Comparison of ENCODE assay signal across 8 cellular contexts in genomic region chr1:120588811-120589210, GRCh38.
DNase-seq lines count a peak whose midpoint lies in the region; ATAC-seq, FAIRE-seq and TF ChIP-seq lines count a peak whose summit lies in the region.
"Not testable (repeated sequence)": the region's sequence is repeated elsewhere in the genome, so short reads cannot be mapped to it uniquely, and the experiment has no call there.

No MANE protein-coding gene starts in this region.

- BruUV-seq in GM12878 (replicated peaks; lab: Mats Ljungman, UMichigan); HepG2 (replicated peaks; lab: Mats Ljungman, UMichigan): not testable (repeated sequence)

- POLR2A ChIA-PET in activated CD8-positive, alpha-beta T cell treated with anti-CD3 and anti-CD28 coated beads for 36 hours (lab: Charles Lee); GM12878 (lab: Charles Lee); HepG2 (lab: Yijun Ruan, JAX): not testable (repeated sequence)

- H3K27me3 ChIP-seq in GM12878 (replicated peaks in 1 of 2; ENCODE audit: control insufficient read depth in 2 of 2, insufficient read depth in 2 of 2, low read length in 1 of 2); HepG2 (ENCODE audit: control insufficient read depth in 1 of 2, insufficient read depth in 2 of 2, low read length in 2 of 2); right lobe of liver: not testable (repeated sequence)

- H3K9me3 Mint-ChIP-seq in activated CD8-positive, alpha-beta T cell treated with anti-CD3 and anti-CD28 coated beads for 36 hours; memory B cell; stimulated activated naive CD8-positive, alpha-beta T cell treated with anti-CD3 and anti-CD28 coated beads, Interleukin-15, amount 100 ng/mL, for 72 hours: not testable (repeated sequence)

- H3K9ac ChIP-seq in GM12878 (ENCODE audit: control insufficient read depth, insufficient read depth, low read length); HepG2 (ENCODE audit: insufficient read depth, low read depth, low read length): not testable (repeated sequence)

- not testable (repeated sequence) for TF ChIP-seq POLR2A in GM12878 (IDR thresholded peaks at IDR 0.05; ENCODE audit: low read depth, low read length); HepG2 (IDR thresholded peaks at IDR 0.05; ENCODE audit: insufficient read depth in 1 of 2, low read depth in 2 of 2, low read length in 2 of 2); right lobe of liver (IDR thresholded peaks at IDR 0.05)

- not testable (repeated sequence) for H3K4me2 ChIP-seq in GM12878 (ENCODE audit: control insufficient read depth, insufficient read depth); HepG2 (ENCODE audit: low read depth, low read length)

- not testable (repeated sequence) for H3K4me1 Mint-ChIP-seq in activated CD8-positive, alpha-beta T cell treated with anti-CD3 and anti-CD28 coated beads for 36 hours (ENCODE audit: low read depth); memory B cell; stimulated activated naive CD8-positive, alpha-beta T cell treated with anti-CD3 and anti-CD28 coated beads, Interleukin-15, amount 100 ng/mL, for 72 hours

- not testable (repeated sequence) for H2AFZ ChIP-seq in GM12878 (ENCODE audit: control insufficient read depth, low read depth, low read length); HepG2 (ENCODE audit: low read length)

- H3K36me3 ChIP-seq in GM12878 (ENCODE audit: control insufficient read depth in 2 of 2, insufficient read depth in 2 of 2, low read length in 1 of 2); HepG2 (replicated peaks in 1 of 2; ENCODE audit: control insufficient read depth in 1 of 2, insufficient read depth in 2 of 2, low read length in 2 of 2); right lobe of liver; mucosa of descending colon (ENCODE audit: low read depth): not testable (repeated sequence)

- FAIRE-seq in GM12878 (lab: Jason Lieb, UNC); HepG2 (lab: Jason Lieb, UNC): not testable (repeated sequence)

- not testable (repeated sequence) for H3K4me3 Mint-ChIP-seq in activated CD8-positive, alpha-beta T cell treated with anti-CD3 and anti-CD28 coated beads for 36 hours; memory B cell; stimulated activated naive CD8-positive, alpha-beta T cell treated with anti-CD3 and anti-CD28 coated beads, Interleukin-15, amount 100 ng/mL, for 72 hours

- peak; percentile 69 for ATAC-seq in activated CD8-positive, alpha-beta T cell treated with anti-CD3 and anti-CD28 coated beads for 36 hours
- peak; percentile 40 for ATAC-seq in GM12878
- peak; percentile 87 for ATAC-seq in left lobe of liver
- peak; percentile 28; the same call in 1 of the 3 replicates for ATAC-seq in HepG2
- peak; percentile 72 to 89 (median 84) for ATAC-seq in right lobe of liver
- ATAC-seq in memory B cell (ENCODE audit: low read depth) = peak; percentile 29
- ATAC-seq in mucosa of descending colon = peak; percentile 26
- peak; percentile 42 for ATAC-seq in stimulated activated naive CD8-positive, alpha-beta T cell treated with anti-CD3 and anti-CD28 coated beads, Interleukin-15, amount 100 ng/mL, for 72 hours

- WGBS in GM12878 (ENCODE audit: insufficient coverage, insufficient replicate concordance, low lambda C conversion rate, missing lambda C conversion rate) = no CpG with 5 or more reads among the region's 1 CpG
- WGBS in HepG2 (ENCODE audit: low lambda C conversion rate) = no CpG with 5 or more reads among the region's 1 CpG
- WGBS in right lobe of liver (ENCODE audit: insufficient coverage, low coverage, low lambda C conversion rate, missing lambda C conversion rate) = no CpG with 5 or more reads among the region's 1 CpG

- not testable (repeated sequence) for H3K27ac ChIP-seq in GM12878 (ENCODE audit: control insufficient read depth, insufficient read depth); HepG2 (ENCODE audit: extremely low read length, insufficient read depth, low read length); right lobe of liver

- H3K27me3 Mint-ChIP-seq in activated CD8-positive, alpha-beta T cell treated with anti-CD3 and anti-CD28 coated beads for 36 hours; memory B cell; stimulated activated naive CD8-positive, alpha-beta T cell treated with anti-CD3 and anti-CD28 coated beads, Interleukin-15, amount 100 ng/mL, for 72 hours: not testable (repeated sequence)

- CTCF ChIA-PET in activated CD8-positive, alpha-beta T cell treated with anti-CD3 and anti-CD28 coated beads for 36 hours (lab: Charles Lee); GM12878 (lab: Yijun Ruan, JAX); HepG2 (lab: Yijun Ruan, JAX; ENCODE audit: low intra/inter-chr PET ratio, low total read pairs): not testable (repeated sequence)

- not testable (repeated sequence) for DNase-seq in activated CD8-positive, alpha-beta T cell treated with anti-CD3 and anti-CD28 coated beads for 36 hours; GM12878 (ENCODE audit: low read depth, low spot score); left lobe of liver (ENCODE audit: low spot score); HepG2 (ENCODE audit: low spot score); right lobe of liver; memory B cell (ENCODE audit: low spot score in 2 of 2); mucosa of descending colon; stimulated activated naive CD8-positive, alpha-beta T cell treated with anti-CD3 and anti-CD28 coated beads, Interleukin-15, amount 100 ng/mL, for 72 hours

- not testable (repeated sequence) for TF ChIP-seq CTCF in activated CD8-positive, alpha-beta T cell treated with anti-CD3 and anti-CD28 coated beads for 36 hours (IDR thresholded peaks at IDR 0.05); GM12878 (IDR thresholded peaks at IDR 0.05 in 2 of 3, conservative IDR thresholded peaks at IDR 0.05 in 1 of 3; ENCODE audit: control insufficient read depth in 2 of 3, extremely low read depth in 1 of 3, insufficient read depth in 1 of 3, low read depth in 3 of 3, low read length in 3 of 3); HepG2 (CRISPR knock-in tag; IDR thresholded peaks at IDR 0.05); right lobe of liver (IDR thresholded peaks at IDR 0.05); mucosa of descending colon (IDR thresholded peaks at IDR 0.05)

- not testable (repeated sequence) for TF ChIP-seq RAD21 in GM12878 (IDR thresholded peaks at IDR 0.05; ENCODE audit: insufficient read depth, low read depth, low read length); HepG2 (CRISPR knock-in tag; IDR thresholded peaks at IDR 0.05)

- H3K4me3 ChIP-seq in GM12878; HepG2 (replicated peaks in 1 of 3; ENCODE audit: insufficient read depth in 1 of 3, low read depth in 2 of 3, low read length in 3 of 3); right lobe of liver; mucosa of descending colon: not testable (repeated sequence)

- RAD21 ChIA-PET in GM12878 (lab: Charles Lee; ENCODE audit: unreplicated experiment) = not testable (repeated sequence)

- SMC1A ChIA-PET in GM12878 (lab: Charles Lee; ENCODE audit: uncharacterized antibody, unreplicated experiment) = not testable (repeated sequence)

- not testable (repeated sequence) for H3K79me2 ChIP-seq in GM12878 (ENCODE audit: control insufficient read depth, insufficient read depth, low read length); HepG2 (ENCODE audit: insufficient read depth, low read length)

- not testable (repeated sequence) for H3K27ac Mint-ChIP-seq in activated CD8-positive, alpha-beta T cell treated with anti-CD3 and anti-CD28 coated beads for 36 hours; memory B cell; stimulated activated naive CD8-positive, alpha-beta T cell treated with anti-CD3 and anti-CD28 coated beads, Interleukin-15, amount 100 ng/mL, for 72 hours

- in situ Hi-C loops in GM12878 (cut with MboI); HepG2 (cut with HindIII; ENCODE audit: extremely low pct_ligation_motif_present, low pct_unique_long_range_greater_than_20kb): not testable (repeated sequence)

- not testable (repeated sequence) for H3K36me3 Mint-ChIP-seq in activated CD8-positive, alpha-beta T cell treated with anti-CD3 and anti-CD28 coated beads for 36 hours (ENCODE audit: low read depth); memory B cell

- H4K20me1 ChIP-seq in GM12878 (ENCODE audit: control insufficient read depth, insufficient read depth); HepG2 (ENCODE audit: insufficient read depth, low read length): not testable (repeated sequence)

- TF ChIP-seq EP300 in GM12878 (IDR thresholded peaks at IDR 0.05; ENCODE audit: borderline replicate concordance in 1 of 2, control insufficient read depth in 1 of 2, low read depth in 2 of 2, low read length in 2 of 2); HepG2 (IDR thresholded peaks at IDR 0.05; ENCODE audit: low read depth in 2 of 2, low read length in 2 of 2); HepG2 (CRISPR knock-in tag; IDR thresholded peaks at IDR 0.05; ENCODE audit: borderline replicate concordance): not testable (repeated sequence)

- H3K9me3 ChIP-seq in GM12878 (replicated peaks; ENCODE audit: control insufficient read depth, insufficient read depth, low read length); HepG2 (ENCODE audit: low read length); right lobe of liver; mucosa of descending colon: not testable (repeated sequence)

- intact Hi-C loops in activated CD8-positive, alpha-beta T cell treated with anti-CD3 and anti-CD28 coated beads for 36 hours (cut with micrococcal nuclease); GM12878 (cut with micrococcal nuclease; ENCODE audit: unreplicated experiment); HepG2 (cut with micrococcal nuclease; ENCODE audit: unreplicated experiment); right lobe of liver (cut with DNase I); mucosa of descending colon (cut with DNase I, micrococcal nuclease): not testable (repeated sequence)

- not testable (repeated sequence) for H3K4me1 ChIP-seq in GM12878 (ENCODE audit: control insufficient read depth, insufficient read depth, low read length); HepG2 (ENCODE audit: insufficient read depth, low read length); right lobe of liver; mucosa of descending colon (ENCODE audit: low read depth)

Comparison
In these comparisons a context has a peak if more than half of its experiments do, and no peak if none do; other contexts are left out.
1. ATAC-seq: peak in every context shown above with its lines; median percentile 87 in left lobe of liver; 84 in right lobe of liver; 69 in activated CD8-positive, alpha-beta T cell treated with anti-CD3 and anti-CD28 coated beads for 36 hours; 42 in stimulated activated naive CD8-positive, alpha-beta T cell treated with anti-CD3 and anti-CD28 coated beads, Interleukin-15, amount 100 ng/mL, for 72 hours; 40 in GM12878; 29 in memory B cell; 28 in HepG2; 26 in mucosa of descending colon.